Comparison of ENCODE assay signal across 13 cellular contexts in the genomic region with DNA sequence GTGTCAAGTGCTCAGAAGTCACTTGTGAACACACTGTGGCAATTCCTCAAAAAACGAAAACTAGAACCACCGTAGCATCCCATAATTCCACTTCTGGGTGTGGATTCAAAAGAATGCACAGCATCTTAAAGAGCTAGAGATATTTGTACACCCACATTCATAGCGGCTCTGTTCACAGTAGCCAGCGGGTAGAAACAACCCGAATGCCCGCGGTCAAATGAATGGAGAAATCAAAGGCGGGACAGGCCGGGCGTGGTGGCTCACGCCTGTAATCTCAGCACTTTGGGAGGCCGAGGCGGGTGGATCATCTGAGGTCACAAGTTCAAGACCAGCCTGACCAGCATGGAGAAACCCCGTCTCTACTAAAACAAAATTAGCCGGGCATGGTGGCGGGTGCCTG.
DNase-seq lines count a peak whose midpoint lies in the region; ATAC-seq and TF ChIP-seq lines count a peak whose summit lies in the region.
"Had no signal": no experiment of that assay in that cellular context is flagged by ENCODE, and none has a peak within 500 bp of the region (broad histone marks: within the 10 kb centered on the region; RNA-seq: fewer than 3 reads in every experiment).

No MANE protein-coding gene starts in this region.

- TF ChIP-seq CTCF in GM23338 (conservative IDR thresholded peaks at IDR 0.05; ENCODE audit: low read depth in 2 of 2) (no peak), hepatocyte (IDR thresholded peaks at IDR 0.05; ENCODE audit: poor library complexity) (no peak), stomach (IDR thresholded peaks at IDR 0.05) (no peak)

- no peak overlapping the region for H3K4me3 Mint-ChIP-seq in GM23338
- no peak overlapping the region for H3K4me3 Mint-ChIP-seq in activated naive CD8-positive, alpha-beta T cell treated with anti-CD3 and anti-CD28 coated beads for 36 hours

- no peak for TF ChIP-seq POLR2A in stomach (IDR thresholded peaks at IDR 0.05)

- no peaks in the 10 kb centered on the region for H3K9me3 Mint-ChIP-seq in GM23338
- no peaks in the 10 kb centered on the region for H3K9me3 Mint-ChIP-seq in activated naive CD8-positive, alpha-beta T cell treated with anti-CD3 and anti-CD28 coated beads for 36 hours
- H3K9me3 Mint-ChIP-seq: stimulated activated naive CD8-positive, alpha-beta T cell treated with anti-CD3 and anti-CD28 coated beads, Interleukin-15, amount 100 ng/mL, for 72 hours had no signal

- H3K9me3 ChIP-seq in hepatocyte (ENCODE audit: low read depth) (no peaks in the 10 kb centered on the region), stomach (no peaks in the 10 kb centered on the region)
- H3K9me3 ChIP-seq: Caco-2 had no signal

- no peaks in the 10 kb centered on the region for H3K27me3 ChIP-seq in GM23338 (ENCODE audit: insufficient read depth)
- no peaks in the 10 kb centered on the region for H3K27me3 ChIP-seq in hepatocyte
- H3K27me3 ChIP-seq in stomach, result no peaks in the 10 kb centered on the region

- TF ChIP-seq EP300 in stomach (IDR thresholded peaks at IDR 0.05), result no peak

- H3K36me3 ChIP-seq in GM23338 (ENCODE audit: insufficient read depth) (no peaks in the 10 kb centered on the region; the same call in 1 of the 2 replicates), hepatocyte (replicated peaks; ENCODE audit: insufficient read depth, low read depth) (no peaks in the 10 kb centered on the region), stomach (peaks cover 17 to 22% (median 20%) of the 10 kb centered on the region in 4 donors)

- H3K4me2 ChIP-seq in GM23338, result no peak overlapping the region; the same call in 1 of the 2 replicates
- H3K4me2 ChIP-seq in hepatocyte, result peak overlapping the region; percentile 60

- ATAC-seq in GM23338 (no peak), SK-N-SH treated with all-trans-retinoic acid at 6 μM for 48 hours (no peak)
- ATAC-seq: stimulated activated naive CD8-positive, alpha-beta T cell treated with anti-CD3 and anti-CD28 coated beads, Interleukin-15, amount 100 ng/mL, for 72 hours had no signal

- intact Hi-C loops in stomach (cut with DNase I; ENCODE audit: low total_unique reads), result no loop called here

- H3K4me3 ChIP-seq in GM23338 (no peak overlapping the region), hepatocyte (no peak overlapping the region), stomach (no peak overlapping the region)

- DNase-seq in GM23338 (ENCODE audit: low spot score) (no peak), hepatocyte (ENCODE audit: low spot score) (no peak), stomach (no peak), GDM1 (lab: John Stamatoyannopoulos, UW) (no peak), OCI-M2 (lab: John Stamatoyannopoulos, UW; ENCODE audit: unreplicated experiment) (no peak)
- DNase-seq in activated naive CD8-positive, alpha-beta T cell treated with anti-CD3 and anti-CD28 coated beads for 36 hours, result no peak
- DNase-seq in activated CD4-positive, alpha-beta T cell treated with anti-CD3 and anti-CD28 coated beads for 1 hour, result no peak
- DNase-seq: Caco-2; KBM-7; midbrain; NCI-H526 treated with DMSO at 0.1 percent for 48 hours; stimulated activated naive CD8-positive, alpha-beta T cell treated with anti-CD3 and anti-CD28 coated beads, Interleukin-15, amount 100 ng/mL, for 72 hours had no signal

- H3K27me3 Mint-ChIP-seq in GM23338 (ENCODE audit: insufficient read depth, low read depth, poor library complexity), result peaks cover 21% of the 10 kb centered on the region
- H3K27me3 Mint-ChIP-seq in activated naive CD8-positive, alpha-beta T cell treated with anti-CD3 and anti-CD28 coated beads for 36 hours, result no peaks in the 10 kb centered on the region
- H3K27me3 Mint-ChIP-seq: stimulated activated naive CD8-positive, alpha-beta T cell treated with anti-CD3 and anti-CD28 coated beads, Interleukin-15, amount 100 ng/mL, for 72 hours had no signal

- H3K79me2 ChIP-seq in GM23338 (replicated peaks; ENCODE audit: insufficient read depth) (peaks cover 88% of the 10 kb centered on the region), hepatocyte (peaks cover 95% of the 10 kb centered on the region)

- peaks cover 22% of the 10 kb centered on the region for H3K36me3 Mint-ChIP-seq in GM23338 (ENCODE audit: low read depth)
- peaks cover 29% of the 10 kb centered on the region for H3K36me3 Mint-ChIP-seq in activated naive CD8-positive, alpha-beta T cell treated with anti-CD3 and anti-CD28 coated beads for 36 hours

- peaks cover 6% of the 10 kb centered on the region; the same call in 1 of the 2 replicates for H3F3A ChIP-seq in GM23338 (replicated peaks; ENCODE audit: low read depth)

- 87% methylated on average over 16 of the region's 16 CpGs for WGBS in hepatocyte (ENCODE audit: low lambda C conversion rate, missing lambda C conversion rate)
- 78 to 91% (median 88%) methylated on average over 16 of the region's 16 CpGs for WGBS in stomach, 5 donors

- H3K27ac ChIP-seq in GM23338 (ENCODE audit: low read depth) (no peak overlapping the region), hepatocyte (peak overlapping the region; percentile 95), stomach (peak overlapping the region in 4 of 5 donors; percentile 74 to 89 (median 86))

- H4K20me1 ChIP-seq in GM23338 (replicated peaks; ENCODE audit: insufficient read depth), result peaks cover 12% of the 10 kb centered on the region
- peaks cover 76% of the 10 kb centered on the region for H4K20me1 ChIP-seq in hepatocyte (ENCODE audit: insufficient read depth, poor library complexity, severe bottlenecking)

- H3K9me2 ChIP-seq in GM23338 (ENCODE audit: insufficient read depth) (no peaks in the 10 kb centered on the region), hepatocyte (replicated peaks; ENCODE audit: insufficient read depth) (no peaks in the 10 kb centered on the region)

- H3K4me1 ChIP-seq in GM23338 (ENCODE audit: insufficient read depth) (peaks cover 55% of the 10 kb centered on the region), hepatocyte (ENCODE audit: insufficient read depth) (peaks cover 83% of the 10 kb centered on the region), stomach (peaks cover 74 to 97% (median 85%) of the 10 kb centered on the region in 4 donors)

- peak overlapping the region; percentile 82; the same call in 1 of the 2 replicates for H3K27ac Mint-ChIP-seq in GM23338
- peak overlapping the region; percentile 31 for H3K27ac Mint-ChIP-seq in activated naive CD8-positive, alpha-beta T cell treated with anti-CD3 and anti-CD28 coated beads for 36 hours

- H3K4me1 Mint-ChIP-seq in GM23338, result peaks cover 65% of the 10 kb centered on the region
- peaks cover 68% of the 10 kb centered on the region for H3K4me1 Mint-ChIP-seq in activated naive CD8-positive, alpha-beta T cell treated with anti-CD3 and anti-CD28 coated beads for 36 hours

- H2AFZ ChIP-seq in GM23338, result no peak overlapping the region
- no peak overlapping the region for H2AFZ ChIP-seq in hepatocyte

TF ChIP-seq in GM23338, 12 proteins besides CTCF, POLR2A, EP300 and RAD21 (continues in another document):
- TF ChIP-seq CREB1 (CRISPR knock-in tag; IDR thresholded peaks at IDR 0.05; ENCODE audit: low read depth) (no peak), POLR2AphosphoS5 (IDR thresholded peaks at IDR 0.05; ENCODE audit: low read depth) (no peak), EZH2 (IDR thresholded peaks at IDR 0.05; ENCODE audit: low read depth, unreplicated experiment) (no peak), NANOG (IDR thresholded peaks at IDR 0.05; ENCODE audit: borderline replicate concordance) (no peak), EZH2phosphoT487 (IDR thresholded peaks at IDR 0.05; ENCODE audit: unreplicated experiment) (no peak), JUNB (IDR thresholded peaks at IDR 0.05; ENCODE audit: unreplicated experiment) (no peak)
- TF ChIP-seq, protein P1, sequence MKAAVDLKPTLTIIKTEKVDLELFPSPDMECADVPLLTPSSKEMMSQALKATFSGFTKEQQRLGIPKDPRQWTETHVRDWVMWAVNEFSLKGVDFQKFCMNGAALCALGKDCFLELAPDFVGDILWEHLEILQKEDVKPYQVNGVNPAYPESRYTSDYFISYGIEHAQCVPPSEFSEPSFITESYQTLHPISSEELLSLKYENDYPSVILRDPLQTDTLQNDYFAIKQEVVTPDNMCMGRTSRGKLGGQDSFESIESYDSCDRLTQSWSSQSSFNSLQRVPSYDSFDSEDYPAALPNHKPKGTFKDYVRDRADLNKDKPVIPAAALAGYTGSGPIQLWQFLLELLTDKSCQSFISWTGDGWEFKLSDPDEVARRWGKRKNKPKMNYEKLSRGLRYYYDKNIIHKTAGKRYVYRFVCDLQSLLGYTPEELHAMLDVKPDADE (IDR thresholded peaks at IDR 0.05), result no peak

TF ChIP-seq in SK-N-SH treated with all-trans-retinoic acid at 6 μM for 48 hours, 23 proteins besides CTCF, POLR2A, EP300 and RAD21 (continues in another document):
- no peak for TF ChIP-seq SNAI2 (CRISPR knock-in tag; IDR thresholded peaks at IDR 0.05)
- TF ChIP-seq, protein P2, sequence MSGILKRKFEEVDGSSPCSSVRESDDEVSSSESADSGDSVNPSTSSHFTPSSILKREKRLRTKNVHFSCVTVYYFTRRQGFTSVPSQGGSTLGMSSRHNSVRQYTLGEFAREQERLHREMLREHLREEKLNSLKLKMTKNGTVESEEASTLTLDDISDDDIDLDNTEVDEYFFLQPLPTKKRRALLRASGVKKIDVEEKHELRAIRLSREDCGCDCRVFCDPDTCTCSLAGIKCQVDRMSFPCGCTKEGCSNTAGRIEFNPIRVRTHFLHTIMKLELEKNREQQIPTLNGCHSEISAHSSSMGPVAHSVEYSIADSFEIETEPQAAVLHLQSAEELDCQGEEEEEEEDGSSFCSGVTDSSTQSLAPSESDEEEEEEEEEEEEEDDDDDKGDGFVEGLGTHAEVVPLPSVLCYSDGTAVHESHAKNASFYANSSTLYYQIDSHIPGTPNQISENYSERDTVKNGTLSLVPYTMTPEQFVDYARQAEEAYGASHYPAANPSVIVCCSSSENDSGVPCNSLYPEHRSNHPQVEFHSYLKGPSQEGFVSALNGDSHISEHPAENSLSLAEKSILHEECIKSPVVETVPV (CRISPR knock-in tag; IDR thresholded peaks at IDR 0.05), result no peak
- TF ChIP-seq TCF4 (CRISPR knock-in tag; IDR thresholded peaks at IDR 0.05; ENCODE audit: borderline replicate concordance), result no peak
- TF ChIP-seq ZNF70 (CRISPR knock-in tag; IDR thresholded peaks at IDR 0.05), result no peak
- TF ChIP-seq RARB (CRISPR knock-in tag; IDR thresholded peaks at IDR 0.05), result no peak
- TF ChIP-seq ARNTL (CRISPR knock-in tag; IDR thresholded peaks at IDR 0.05; ENCODE audit: borderline replicate concordance, low read depth), result no peak
- no peak for TF ChIP-seq OSR1 (CRISPR knock-in tag; IDR thresholded peaks at IDR 0.05)
- no peak for TF ChIP-seq ESRRG (CRISPR knock-in tag; IDR thresholded peaks at IDR 0.05)
- no peak for TF ChIP-seq ZFP30 (CRISPR knock-in tag; IDR thresholded peaks at IDR 0.05)
- no peak for TF ChIP-seq TOX (CRISPR knock-in tag; IDR thresholded peaks at IDR 0.05; ENCODE audit: borderline replicate concordance)
